ENCODE assay signal across 5 cellular contexts in genomic region chr3:5427021-5427420, GRCh38.
"Had no signal": no experiment of that assay in that cellular context is flagged by ENCODE, and none has a peak within 500 bp of the region (broad histone marks: within the 10 kb centered on the region; RNA-seq: fewer than 3 reads in every experiment).

No MANE protein-coding gene starts in this region.

- H3K4me3 ChIP-seq: GM23248 had no signal

- H3K27ac Mint-ChIP-seq: H9, IgD-negative memory B cell had no signal

- H3K9me3 Mint-ChIP-seq: H9, IgD-negative memory B cell had no signal

- H3K27ac ChIP-seq: GM23248, HL-60 had no signal

- H3K4me3 Mint-ChIP-seq: H9, IgD-negative memory B cell had no signal

- DNase-seq: HCEC 1CT had no signal

- H3K27me3 Mint-ChIP-seq: IgD-negative memory B cell had no signal
